ENCODE assay signal across 20 cellular contexts in the genomic region with DNA sequence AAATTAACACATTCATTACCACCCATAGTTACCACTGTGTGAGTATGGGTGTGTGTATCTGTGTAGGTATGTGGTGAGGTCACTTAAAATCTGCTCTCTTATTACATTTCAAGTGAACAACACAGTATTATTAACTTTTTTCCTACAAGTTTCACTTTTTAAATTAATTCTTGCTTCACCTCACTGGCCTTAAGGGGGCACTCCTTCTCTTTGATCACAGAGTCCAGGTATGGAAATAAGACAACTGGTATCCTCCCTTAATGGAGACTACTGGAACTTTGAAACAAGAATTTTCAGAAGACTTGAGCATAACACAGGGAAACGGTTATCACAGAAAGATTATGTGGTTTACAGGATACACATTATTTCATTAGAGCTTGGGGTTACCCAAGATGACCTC.
DNase-seq lines count a peak whose midpoint lies in the region; ATAC-seq and TF ChIP-seq lines count a peak whose summit lies in the region.
"Had no signal": no experiment of that assay in that cellular context is flagged by ENCODE, and none has a peak within 500 bp of the region (broad histone marks: within the 10 kb centered on the region; RNA-seq: fewer than 3 reads in every experiment).

No MANE protein-coding gene starts in this region.

- H3F3A ChIP-seq in DOHH2 (ENCODE audit: control insufficient read depth, insufficient read depth): no peaks in the 10 kb centered on the region

- peak; percentile 55 for TF ChIP-seq CTCF in DOHH2 (IDR thresholded peaks at IDR 0.05; ENCODE audit: low read depth, low read length, poor library complexity, severe bottlenecking)

- H3K36me3 ChIP-seq in DOHH2 (ENCODE audit: control insufficient read depth, low read length): no peaks in the 10 kb centered on the region
- H3K36me3 ChIP-seq: BLaER1 had no signal

- H3K79me2 ChIP-seq in DOHH2 (ENCODE audit: control insufficient read depth, low read length): no peaks in the 10 kb centered on the region

- no peaks in the 10 kb centered on the region for H3K9me3 ChIP-seq in DOHH2 (ENCODE audit: control insufficient read depth, insufficient read depth, low read length)
- H3K9me3 ChIP-seq: body of pancreas had no signal

- H3K27ac ChIP-seq in DOHH2 (ENCODE audit: low read depth, low read length): no peak overlapping the region
- H3K27ac ChIP-seq: BLaER1, body of pancreas had no signal

- H3K27me3 ChIP-seq in DOHH2 (ENCODE audit: control insufficient read depth, low read length): no peaks in the 10 kb centered on the region
- H3K27me3 ChIP-seq: BLaER1, body of pancreas had no signal

- no peak overlapping the region for H3K4me2 ChIP-seq in DOHH2 (ENCODE audit: low read length)
- H3K4me2 ChIP-seq: BLaER1 had no signal

- H3K4me3 ChIP-seq in DOHH2 (ENCODE audit: low read length): no peak overlapping the region
- H3K4me3 ChIP-seq: BLaER1, body of pancreas, lung had no signal

- no peak for TF ChIP-seq EP300 in Ishikawa (IDR thresholded peaks at IDR 0.05; ENCODE audit: borderline replicate concordance)

- no peaks in the 10 kb centered on the region for H4K20me1 ChIP-seq in DOHH2 (ENCODE audit: control insufficient read depth, insufficient read depth, low read depth, low read length)
- H4K20me1 ChIP-seq: BLaER1 had no signal

- 0 out of 2 replicates have a peak, but pooled peaks cover 4% of the 10 kb centered on the region for H3K4me1 ChIP-seq in DOHH2 (ENCODE audit: control insufficient read depth, low read length)
- H3K4me1 ChIP-seq: BLaER1, body of pancreas had no signal

- ATAC-seq in left colon (peak; percentile 24), HG03432 (IDR thresholded peaks at IDR 0.05; ENCODE audit: unreplicated experiment) (no peak)
- ATAC-seq: activated CD4-positive, CD25-positive, alpha-beta regulatory T cell treated with anti-CD3 and anti-CD28 coated beads, Interleukin-2, amount 50 U/mL, for 24 hours; activated T-cell treated with anti-CD3 and anti-CD28 coated beads, Interleukin-2, amount 50 U/mL, for 72 hours; body of pancreas had no signal

- TF ChIP-seq RAD21 in Ishikawa (IDR thresholded peaks at IDR 0.05; ENCODE audit: low read depth): peak; percentile 67

- intact Hi-C loops in left colon (cut with DNase I, micrococcal nuclease): no loop called here

- H3K9me2 ChIP-seq in DOHH2 (replicated peaks; ENCODE audit: control insufficient read depth, low read length): no peaks in the 10 kb centered on the region

- DNase-seq in OCI-M1 (lab: John Stamatoyannopoulos, UW) (peak; percentile 36), left colon (no peak), NCI-H1417 treated with DMSO at 0.1 percent for 48 hours (lab: John Stamatoyannopoulos, UW) (no peak), C1 segment of cervical spinal cord (lab: John Stamatoyannopoulos, UW) (no peak)
- DNase-seq: activated T-cell treated with anti-CD3 and anti-CD28 coated beads, Interleukin-2, amount 50 U/mL, for 72 hours; body of pancreas; cortex of kidney; DMS 273 treated with DMSO at 0.1 percent for 48 hours; GF-D8; immature natural killer cell; KG1; NCI-H1436; T1000; trophoblast cell had no signal

TF ChIP-seq in Ishikawa, 13 proteins besides CTCF, POLR2A, EP300 and RAD21:
- TF ChIP-seq USF1 (IDR thresholded peaks at IDR 0.05) (no peak), TEAD4 (IDR thresholded peaks at IDR 0.05) (no peak), TCF12 (IDR thresholded peaks at IDR 0.05; ENCODE audit: low read depth) (no peak), MAX (IDR thresholded peaks at IDR 0.05) (no peak), TAF1 (IDR thresholded peaks at IDR 0.05; ENCODE audit: low read depth) (no peak), EGR1 (IDR thresholded peaks at IDR 0.05) (no peak), FOXM1 (IDR thresholded peaks at IDR 0.05; ENCODE audit: borderline replicate concordance, low read depth) (no peak), ZBTB7A (IDR thresholded peaks at IDR 0.05; ENCODE audit: low read depth) (no peak), NFIC (IDR thresholded peaks at IDR 0.05) (no peak), CEBPB (IDR thresholded peaks at IDR 0.05) (no peak), YY1 (IDR thresholded peaks at IDR 0.05; ENCODE audit: low read depth) (no peak), CREB1 (IDR thresholded peaks at IDR 0.05; ENCODE audit: low read depth) (no peak)
- TF ChIP-seq, protein P1, sequence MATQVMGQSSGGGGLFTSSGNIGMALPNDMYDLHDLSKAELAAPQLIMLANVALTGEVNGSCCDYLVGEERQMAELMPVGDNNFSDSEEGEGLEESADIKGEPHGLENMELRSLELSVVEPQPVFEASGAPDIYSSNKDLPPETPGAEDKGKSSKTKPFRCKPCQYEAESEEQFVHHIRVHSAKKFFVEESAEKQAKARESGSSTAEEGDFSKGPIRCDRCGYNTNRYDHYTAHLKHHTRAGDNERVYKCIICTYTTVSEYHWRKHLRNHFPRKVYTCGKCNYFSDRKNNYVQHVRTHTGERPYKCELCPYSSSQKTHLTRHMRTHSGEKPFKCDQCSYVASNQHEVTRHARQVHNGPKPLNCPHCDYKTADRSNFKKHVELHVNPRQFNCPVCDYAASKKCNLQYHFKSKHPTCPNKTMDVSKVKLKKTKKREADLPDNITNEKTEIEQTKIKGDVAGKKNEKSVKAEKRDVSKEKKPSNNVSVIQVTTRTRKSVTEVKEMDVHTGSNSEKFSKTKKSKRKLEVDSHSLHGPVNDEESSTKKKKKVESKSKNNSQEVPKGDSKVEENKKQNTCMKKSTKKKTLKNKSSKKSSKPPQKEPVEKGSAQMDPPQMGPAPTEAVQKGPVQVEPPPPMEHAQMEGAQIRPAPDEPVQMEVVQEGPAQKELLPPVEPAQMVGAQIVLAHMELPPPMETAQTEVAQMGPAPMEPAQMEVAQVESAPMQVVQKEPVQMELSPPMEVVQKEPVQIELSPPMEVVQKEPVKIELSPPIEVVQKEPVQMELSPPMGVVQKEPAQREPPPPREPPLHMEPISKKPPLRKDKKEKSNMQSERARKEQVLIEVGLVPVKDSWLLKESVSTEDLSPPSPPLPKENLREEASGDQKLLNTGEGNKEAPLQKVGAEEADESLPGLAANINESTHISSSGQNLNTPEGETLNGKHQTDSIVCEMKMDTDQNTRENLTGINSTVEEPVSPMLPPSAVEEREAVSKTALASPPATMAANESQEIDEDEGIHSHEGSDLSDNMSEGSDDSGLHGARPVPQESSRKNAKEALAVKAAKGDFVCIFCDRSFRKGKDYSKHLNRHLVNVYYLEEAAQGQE (IDR thresholded peaks at IDR 0.05; ENCODE audit: low read depth): no peak
